8 cellular contexts compared by ENCODE assay signal in the genomic region with DNA sequence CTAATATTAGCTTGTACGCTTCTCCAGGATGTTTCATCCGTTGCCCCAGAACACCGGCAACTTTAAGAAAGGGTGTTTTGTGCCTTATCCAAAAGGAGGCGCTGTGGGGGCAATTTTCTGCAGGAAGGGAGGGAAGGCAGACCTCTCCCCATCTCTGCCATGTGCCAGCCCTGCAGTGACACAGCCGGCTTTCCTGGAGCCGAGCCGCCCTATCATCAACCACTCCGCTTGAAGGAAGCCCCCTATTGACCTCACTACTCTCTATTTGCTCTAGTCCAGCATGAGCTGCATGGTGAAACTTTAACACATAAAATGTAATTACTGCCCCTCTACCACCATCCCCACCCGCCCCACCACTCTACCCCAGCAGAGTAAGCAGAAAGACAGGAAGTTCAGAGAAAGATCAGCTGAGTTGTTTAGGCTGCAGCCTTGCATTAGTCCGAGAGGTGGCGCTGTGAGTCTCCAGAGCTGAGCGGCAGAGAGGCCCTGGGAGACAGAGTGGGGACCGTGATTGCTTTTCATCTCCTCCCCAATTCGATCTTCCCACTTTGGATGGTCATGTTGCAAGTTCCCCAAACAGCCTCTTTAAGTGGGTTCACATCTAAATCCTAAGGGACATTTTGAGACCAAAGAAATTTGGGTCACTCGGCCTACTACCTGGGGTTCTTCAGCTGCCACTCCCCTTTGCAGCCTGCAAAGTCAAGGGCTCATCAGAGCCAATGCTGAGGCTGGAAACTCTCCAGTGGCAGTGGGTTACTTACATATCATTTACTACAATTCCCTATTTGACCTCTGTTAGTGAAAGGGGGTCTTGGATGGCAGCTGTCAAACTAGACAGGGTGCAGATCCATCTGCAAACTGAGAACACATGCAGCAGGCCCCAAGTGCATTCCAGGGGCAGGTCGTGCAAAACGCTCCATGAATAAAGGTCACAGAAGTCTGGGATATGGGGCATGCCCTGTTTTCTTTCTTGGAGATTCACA. TPM values are rescaled to one million over a fixed set of nuclear protein-coding genes. Genes with fewer than 3 reads are reported as not detected.
DNase-seq lines count a peak whose midpoint lies in the region; ATAC-seq, FAIRE-seq and TF ChIP-seq lines count a peak whose summit lies in the region.

No MANE protein-coding gene starts in this region.

- H3K27ac ChIP-seq in PC-9 (no peak overlapping the region), aorta (ENCODE audit: low read depth in 1 of 2, low read length in 2 of 2) (no peak overlapping the region)

- H4K20me1 ChIP-seq in PC-9 (ENCODE audit: insufficient read depth): no peaks in the 10 kb centered on the region

- intact Hi-C loops in PC-9 (cut with micrococcal nuclease; ENCODE audit: unreplicated experiment): loop anchor here (1.0 to 2.0 kb wide), 2 partner anchors 81 to 314 kb away; no protein-coding TSS in a partner anchor
- intact Hi-C loops in aorta (cut with DNase I): loop anchor here (2.0 to 5.0 kb wide), 3 partner anchors 79 to 314 kb away; no protein-coding TSS in a partner anchor

- H3F3A ChIP-seq in PC-9 (ENCODE audit: insufficient read depth, low read depth): no peaks in the 10 kb centered on the region

- H3K9me3 ChIP-seq in PC-9 (ENCODE audit: insufficient read depth, low read depth) (no peaks in the 10 kb centered on the region), aorta (ENCODE audit: control insufficient read depth, low read length) (no peaks in the 10 kb centered on the region)

- 30 to 39% methylated on average over 17 of the region's 17 CpGs for WGBS in aorta, 2 donors

- no TSS peak for BruUV-seq in PC-9 (replicated peaks; lab: Mats Ljungman, UMichigan)

- FAIRE-seq in frontal cortex (lab: Jason Lieb, UNC): no peak

- H3K4me1 ChIP-seq in PC-9 (replicated peaks; ENCODE audit: insufficient read depth): no peaks in the 10 kb centered on the region
- H3K4me1 ChIP-seq in aorta (ENCODE audit: control insufficient read depth in 1 of 2, insufficient read depth in 2 of 2, low read length in 2 of 2): no peaks in the 10 kb centered on the region

- no peaks in the 10 kb centered on the region for H3K79me2 ChIP-seq in PC-9 (ENCODE audit: low read depth)

- H3K9me2 ChIP-seq in PC-9 (ENCODE audit: insufficient read depth): no peaks in the 10 kb centered on the region

- POLR2A ChIA-PET in PC-9 (lab: Charles Lee; ENCODE audit: unreplicated experiment): interaction anchor here (0.6 kb wide), 1 partner anchor 375 kb away, joined by 27 read pairs; no protein-coding TSS in a partner anchor

- CTCF ChIA-PET in PC-9 (lab: Charles Lee): interaction anchor here (0.5 to 2.7 kb wide), 11 partner anchors 11 to 1272 kb away, joined by 3 to 20 read pairs (median 8); no protein-coding TSS in a partner anchor

- H3K4me3 ChIP-seq in PC-9 (no peak overlapping the region), aorta (ENCODE audit: low read length in 2 of 2) (no peak overlapping the region)

- H3K27me3 ChIP-seq in PC-9 (ENCODE audit: insufficient read depth, low read depth) (no peaks in the 10 kb centered on the region), aorta (ENCODE audit: control insufficient read depth in 1 of 2, insufficient read depth in 2 of 2, low read length in 1 of 2) (no peaks in the 10 kb centered on the region)

- H2AFZ ChIP-seq in PC-9: no peak overlapping the region

- ATAC-seq in GM19023 (IDR thresholded peaks at IDR 0.05; ENCODE audit: unreplicated experiment) (peak; percentile 69), HG03520 (IDR thresholded peaks at IDR 0.05; ENCODE audit: unreplicated experiment) (peak; percentile 81), omental fat pad (ENCODE audit: low FRiP score) (peak; percentile 52), aorta (ENCODE audit: low FRiP score) (peak; percentile 57)

- H3K4me2 ChIP-seq in PC-9: no peak overlapping the region

- TF ChIP-seq CTCF in PC-9 (conservative IDR thresholded peaks at IDR 0.05) (peak; percentile 83), omental fat pad (IDR thresholded peaks at IDR 0.05) (peak in 1 of 3 donors; percentile 54)

- H3K36me3 ChIP-seq in PC-9 (ENCODE audit: low read depth) (no peaks in the 10 kb centered on the region), aorta (ENCODE audit: control insufficient read depth in 1 of 2, insufficient read depth in 2 of 2, low read length in 1 of 2) (no peaks in the 10 kb centered on the region)

- DNase-seq in AML-193 (lab: John Stamatoyannopoulos, UW): peak; percentile 67 to 76
- peak in 1 of 2 experiments; percentile 55 for DNase-seq in PC-9
- DNase-seq in activated naive CD4-positive, alpha-beta T cell treated with Interleukin-2 at 50 U/mL for 16 hours: peak; percentile 53
- peak; percentile 82 to 83 for DNase-seq in frontal cortex (ENCODE audit: low spot score in 2 of 2)
- DNase-seq in omental fat pad (ENCODE audit: low spot score): peak; percentile 52
- peak; percentile 77 to 85 for DNase-seq in aorta

RNA-seq across cellular contexts. Expression of a gene that starts 24.7 kb away (rescaled TPM):
- total RNA-seq in PC-9 (2021) (19.1 and 29.1 TPM in 2 replicates), frontal cortex (11.8 TPM), omental fat pad (1 to 10 TPM; 4.2 to 9.8 (median 6.7) TPM), aorta (10 to 100 TPM in 1 of 2 donors, 1 to 10 TPM in 1; 7.1 to 12.1 TPM)
- polyA plus RNA-seq in aorta: 1 to 10 TPM; 2.5 to 2.9 TPM
